In genomic region chr9:70258692-70259511, GRCh38 we compare ENCODE assay signal across 1 cellular context.
A peak's percentile ranks its signal among the peaks of the same experiment; 100 is the strongest.
TF ChIP-seq lines count a peak whose summit lies in the region.

SMC5 (plus strand) TSS chr9:70258978; CDS start chr9:70259079, 101 bp downstream.

TF ChIP-seq in K562, 482 proteins besides CTCF, POLR2A, EP300 and RAD21 (continued from another document and continues in another):
- TF ChIP-seq CUX1 (CRISPR knock-in tag; IDR thresholded peaks at IDR 0.05): no peak
- no peak for TF ChIP-seq ZNF121 (CRISPR knock-in tag; conservative IDR thresholded peaks at IDR 0.05)
- peak; percentile 97 for TF ChIP-seq POLR2G (IDR thresholded peaks at IDR 0.05; ENCODE audit: low read depth, low read length)
- TF ChIP-seq FIP1L1 (IDR thresholded peaks at IDR 0.05; ENCODE audit: low read depth, low read length, poor library complexity, severe bottlenecking): no peak
- no peak for TF ChIP-seq DLX4 (CRISPR knock-in tag; IDR thresholded peaks at IDR 0.05)
- TF ChIP-seq ZNF436 (CRISPR knock-in tag; IDR thresholded peaks at IDR 0.05): no peak
- TF ChIP-seq TRIM28 (IDR thresholded peaks at IDR 0.05): no peak
- TF ChIP-seq TAL1 (IDR thresholded peaks at IDR 0.05): no peak
- TF ChIP-seq MYC (IDR thresholded peaks at IDR 0.05; ENCODE audit: low read depth, low read length): peak; percentile 41; the same call in 1 of the 2 replicates
- TF ChIP-seq MYC (CRISPR knock-in tag; IDR thresholded peaks at IDR 0.05; ENCODE audit: borderline replicate concordance, low read depth): no peak
- peak; percentile 93 to 94 for TF ChIP-seq NRF1 (conservative IDR thresholded peaks at IDR 0.05 in 1 of 2, IDR thresholded peaks at IDR 0.05 in 1 of 2)
- peak; percentile 76 for TF ChIP-seq GABPA (tag; conservative IDR thresholded peaks at IDR 0.05; ENCODE audit: low read depth)
- TF ChIP-seq HINFP (tag; conservative IDR thresholded peaks at IDR 0.05; ENCODE audit: low read depth): no peak
- no peak for TF ChIP-seq ZNF407 (IDR thresholded peaks at IDR 0.05; ENCODE audit: low read depth)
- TF ChIP-seq NR2C2 (CRISPR knock-in tag; IDR thresholded peaks at IDR 0.05): no peak
- TF ChIP-seq NR2C2 (tag; IDR thresholded peaks at IDR 0.05): peak; percentile 35; the same call in 1 of the 2 replicates
- no peak for TF ChIP-seq NFIX (CRISPR knock-in tag; IDR thresholded peaks at IDR 0.05; ENCODE audit: low read depth)
- TF ChIP-seq MTF1 (CRISPR knock-in tag; IDR thresholded peaks at IDR 0.05; ENCODE audit: borderline replicate concordance): no peak
- TF ChIP-seq FOXP1 (CRISPR knock-in tag; IDR thresholded peaks at IDR 0.05): no peak
- peak; percentile 61 for TF ChIP-seq TAF9B (IDR thresholded peaks at IDR 0.05; ENCODE audit: partially characterized antibody)
- TF ChIP-seq RBM34 (IDR thresholded peaks at IDR 0.05; ENCODE audit: borderline replicate concordance, insufficient read depth, low read length): no peak
- TF ChIP-seq PML (IDR thresholded peaks at IDR 0.05; ENCODE audit: low read length): peak; percentile 64; the same call in 1 of the 2 replicates
- TF ChIP-seq ZNF398 (CRISPR knock-in tag; IDR thresholded peaks at IDR 0.05): no peak
- TF ChIP-seq PYGO2 (tag; IDR thresholded peaks at IDR 0.05): no peak
- no peak for TF ChIP-seq BRD4 (IDR thresholded peaks at IDR 0.05)
- no peak for TF ChIP-seq ARID2 (IDR thresholded peaks at IDR 0.05)
- TF ChIP-seq HEY1 (CRISPR knock-in tag; IDR thresholded peaks at IDR 0.05; ENCODE audit: borderline replicate concordance): no peak
- TF ChIP-seq CBX1 (IDR thresholded peaks at IDR 0.05; ENCODE audit: low read depth): no peak
- TF ChIP-seq HDAC2 (IDR thresholded peaks at IDR 0.05): peak; percentile 64; the same call in 1 of the 2 replicates
- no peak for TF ChIP-seq ATF4 (CRISPR knock-in tag; IDR thresholded peaks at IDR 0.05)
- no peak for TF ChIP-seq HDAC3 (IDR thresholded peaks at IDR 0.05; ENCODE audit: borderline replicate concordance, partially characterized antibody)
- no peak for TF ChIP-seq ZEB2 (IDR thresholded peaks at IDR 0.05)
- no peak for TF ChIP-seq SMAD1 (IDR thresholded peaks at IDR 0.05; ENCODE audit: low read depth, low read length, partially characterized antibody)
- TF ChIP-seq SMAD4 (CRISPR knock-in tag; conservative IDR thresholded peaks at IDR 0.05): 0 out of 2 replicates have a peak, but pooled peaks have one; percentile 55
- TF ChIP-seq ZNF277 (CRISPR knock-in tag; IDR thresholded peaks at IDR 0.05; ENCODE audit: borderline replicate concordance): no peak
- TF ChIP-seq RHOXF2B (CRISPR knock-in tag; conservative IDR thresholded peaks at IDR 0.05): no peak
- TF ChIP-seq CLOCK (CRISPR knock-in tag; IDR thresholded peaks at IDR 0.05; ENCODE audit: borderline replicate concordance): no peak
- no peak for TF ChIP-seq ZNF444 (CRISPR knock-in tag; IDR thresholded peaks at IDR 0.05)
